16 cellular contexts compared by ENCODE assay signal in the genomic region with DNA sequence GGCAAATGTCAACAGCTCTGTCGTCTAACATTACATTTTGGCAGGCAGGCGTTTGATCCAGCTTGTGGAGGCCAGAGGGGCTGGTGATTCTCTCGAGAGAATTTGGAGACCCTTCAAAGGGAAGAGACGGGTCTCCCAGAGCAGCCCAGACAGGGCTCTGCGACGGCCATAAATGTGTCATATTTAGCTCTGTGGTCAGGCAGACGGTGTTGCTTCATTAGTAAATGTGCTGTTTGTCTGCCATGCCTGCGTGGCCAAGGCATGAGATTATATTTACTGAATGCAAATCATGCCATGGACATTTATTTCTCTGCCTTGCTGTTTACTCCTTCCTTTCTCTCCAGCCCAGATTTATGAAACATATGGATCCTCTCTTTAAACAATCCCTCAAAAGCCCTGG.
"Had no signal": no experiment of that assay in that cellular context is flagged by ENCODE, and none has a peak within 500 bp of the region (broad histone marks: within the 10 kb centered on the region; RNA-seq: fewer than 3 reads in every experiment).

No MANE protein-coding gene starts in this region.

- H3K36me3 ChIP-seq: prostate gland had no signal

- DNase-seq: activated CD4-positive, alpha-beta T cell treated with anti-CD3 and anti-CD28 coated beads, Interleukin-2, amount 10 ng/mL, durations not matched to agents 7 days and 5 days; activated CD4-positive, CD25-positive, alpha-beta regulatory T cell; activated naive CD4-positive, alpha-beta T cell treated with anti-CD3 and anti-CD28 coated beads, Interleukin-2, amount 10 ng/mL, durations not matched to agents 7 days and 5 days; activated T-cell treated with anti-CD3 and anti-CD28 coated beads for 4 hours; central memory CD4-positive, alpha-beta T cell; effector CD4-positive, alpha-beta T cell; hypothalamus; left cardiac atrium; mucosa of descending colon; stimulated activated CD4-positive, alpha-beta T cell treated with anti-CD3 and anti-CD28 coated beads, Interleukin-4, amount 100 ng/mL, for 1 hour; stimulated activated CD8-positive, alpha-beta memory T cell treated with anti-CD3 and anti-CD28 coated beads, Interleukin-4, amount 100 ng/mL, for 48 hours had no signal

- ATAC-seq: activated T-helper 17 cell treated with anti-CD3 and anti-CD28 coated beads, Interleukin-2, amount 50 U/mL, for 72 hours; mucosa of descending colon; natural killer cell treated with Interleukin-12 subunit alpha and Interleukin-12 subunit beta and Interleukin-15 and Interleukin-18, amount 100 ng/mL, for 72 hours; sciatic nerve had no signal

- H3K4me3 ChIP-seq: coronary artery, mucosa of descending colon, prostate gland had no signal

- H3K27ac ChIP-seq: coronary artery, prostate gland had no signal

- H3K9me3 ChIP-seq: mucosa of descending colon, prostate gland had no signal

- H3K4me1 ChIP-seq: prostate gland had no signal
